In genomic region chr20:23607497-23608245, GRCh38 we compare ENCODE assay signal across 32 cellular contexts. TPM values are rescaled to one million over a fixed set of nuclear protein-coding genes. Genes with fewer than 3 reads are reported as not detected.
"Had no signal": no experiment of that assay in that cellular context is flagged by ENCODE, and none has a peak within 500 bp of the region (broad histone marks: within the 10 kb centered on the region; RNA-seq: fewer than 3 reads in every experiment).

No MANE protein-coding gene starts in this region.

- FAIRE-seq: colon, keratinocyte, urothelium cell line had no signal

- H3K4me3 ChIP-seq: heart right ventricle, lung, prostate gland, right atrium auricular region, sigmoid colon, testis, tibial nerve, upper lobe of left lung had no signal

- H3K9me3 ChIP-seq: heart right ventricle, prostate gland, right atrium auricular region, sigmoid colon, testis, tibial nerve, upper lobe of left lung had no signal

- ATAC-seq: esophagus mucosa; stimulated activated effector memory CD8-positive, alpha-beta T cell treated with anti-CD3 and anti-CD28 coated beads, Interleukin-12 subunit alpha, Interleukin-12 subunit beta, amount 100 ng/mL, for 72 hours; stimulated activated naive CD8-positive, alpha-beta T cell treated with anti-CD3 and anti-CD28 coated beads, Interleukin-15, Interleukin-2, amounts not matched to agents 100 U/mL and 50 U/mL, for 24 hours had no signal

- H3K27ac ChIP-seq: epithelial cell of prostate, foreskin keratinocyte, heart right ventricle, prostate gland, right atrium auricular region, testis, upper lobe of left lung had no signal

- H3K36me3 ChIP-seq: heart right ventricle, prostate gland, right atrium auricular region, sigmoid colon, tibial nerve, upper lobe of left lung had no signal

- H3K27me3 ChIP-seq: foreskin keratinocyte, right atrium auricular region, sigmoid colon, testis, tibial nerve, upper lobe of left lung had no signal

- H3K4me1 ChIP-seq: foreskin keratinocyte, prostate gland, right atrium auricular region had no signal

- DNase-seq: effector CD8-positive, alpha-beta T cell; endodermal cell; foreskin keratinocyte; glutamatergic neuron; heart right ventricle; hippocampal formation; immature natural killer cell; natural killer cell; sigmoid colon; stimulated activated CD4-positive, alpha-beta T cell treated with anti-CD3 and anti-CD28 coated beads, Interleukin-2, amount 100 ng/mL, for 24 hours; stimulated activated CD4-positive, alpha-beta T cell treated with anti-CD3 and anti-CD28 coated beads, Interleukin-4, amount 100 ng/mL, for 24 hours; stimulated activated naive CD8-positive, alpha-beta T cell treated with anti-CD3 and anti-CD28 coated beads, Interleukin-15, Interleukin-2, amounts not matched to agents 100 U/mL and 50 U/mL, for 24 hours; substantia nigra; testis had no signal

RNA-seq across cellular contexts. Expression of gene CST9, which starts 2.0 kb away (rescaled TPM):
- total RNA-seq: cerebellum, endodermal cell, esophagus mucosa, fibroblast of lung, foreskin keratinocyte, heart right ventricle, liver, lung, mononuclear cell, natural killer cell, osteoblast, prostate gland, right atrium auricular region, sigmoid colon, skeletal muscle tissue, upper lobe of left lung had no signal
- polyA plus RNA-seq: fibroblast of lung, foreskin keratinocyte, heart right ventricle, immature natural killer cell, keratinocyte, liver, lung, neural cell, sigmoid colon had no signal

RNA-seq across cellular contexts. Expression of gene CST9L, which starts 39.4 kb away (rescaled TPM):
- total RNA-seq: cerebellum, endodermal cell, esophagus mucosa, fibroblast of lung, foreskin keratinocyte, heart right ventricle, liver, lung, mononuclear cell, natural killer cell, osteoblast, right atrium auricular region, sigmoid colon, skeletal muscle tissue, tibial nerve, upper lobe of left lung had no signal
- polyA plus RNA-seq: fibroblast of lung, foreskin keratinocyte, heart right ventricle, immature natural killer cell, keratinocyte, liver, lung, neural cell, sigmoid colon had no signal
